Comparison of ENCODE assay signal across 1 cellular context in genomic region chr16:1152651-1153259, GRCh38.
TF ChIP-seq lines count a peak whose summit lies in the region.

CACNA1H (plus strand) TSS chr16:1153106; CDS start chr16:1153738, 632 bp downstream.

TF ChIP-seq in H1, 55 proteins besides CTCF, POLR2A, EP300 and RAD21:
- TF ChIP-seq RFX5 (IDR thresholded peaks at IDR 0.05; ENCODE audit: borderline replicate concordance, low read depth, low read length): no peak
- TF ChIP-seq EGR1 (IDR thresholded peaks at IDR 0.05; ENCODE audit: borderline replicate concordance, low read depth, low read length): peak; percentile 94
